7 cellular contexts compared by ENCODE assay signal in the genomic region with DNA sequence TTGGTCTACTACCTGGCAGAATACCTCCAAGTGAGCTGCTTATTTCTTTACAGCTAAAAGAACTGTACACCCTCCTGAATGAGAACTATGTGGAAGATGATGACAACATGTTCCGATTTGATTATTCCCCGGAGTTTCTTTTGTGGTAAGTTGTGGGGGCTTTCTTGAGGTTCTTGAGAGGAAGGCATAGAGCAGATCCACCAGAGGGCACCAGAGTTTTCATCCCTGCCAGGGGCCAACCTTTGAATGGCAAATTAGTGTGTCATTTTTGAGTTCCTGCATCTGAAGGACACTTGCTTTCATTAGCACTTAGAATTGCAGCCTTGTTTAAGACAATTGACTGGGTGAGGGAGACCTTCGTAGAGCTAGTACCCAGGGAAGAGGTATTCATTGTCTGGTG. TPM values are rescaled to one million over a fixed set of nuclear protein-coding genes. Genes with fewer than 3 reads are reported as not detected.
DNase-seq lines count a peak whose midpoint lies in the region; ATAC-seq, FAIRE-seq and TF ChIP-seq lines count a peak whose summit lies in the region.

No MANE protein-coding gene starts in this region.

- no peak for ATAC-seq in pancreas
- no peak for ATAC-seq in HG03442 (IDR thresholded peaks at IDR 0.05; ENCODE audit: unreplicated experiment)

- no peak overlapping the region for H2AK5ac ChIP-seq in H1 (ENCODE audit: low read depth, low read length)

- H4K20me1 ChIP-seq in H1 (replicated peaks in 1 of 2; ENCODE audit: control insufficient read depth in 1 of 2, insufficient read depth in 2 of 2, low read length in 2 of 2): peaks cover 0 to 13% of the 10 kb centered on the region in 2 experiments

- no peaks in the 10 kb centered on the region; the same call in 1 of the 2 replicates for H3K79me1 ChIP-seq in H1 (ENCODE audit: low read depth, low read length)

- CTCF ChIA-PET in H1 (lab: Charles Lee; ENCODE audit: partially characterized antibody): interaction anchor here (0.6 to 7.5 kb wide), 19 partner anchors 9 to 357 kb away, joined by 3 to 69 read pairs (median 6); partner anchors contain the start of gene PLCD3

- H4K91ac ChIP-seq in H1 (replicated peaks; ENCODE audit: insufficient read length, low read length): no peak overlapping the region

- H3K56ac ChIP-seq in H1 (replicated peaks; ENCODE audit: insufficient read length, low read depth, low read length): no peak overlapping the region

- no peak overlapping the region for H4K5ac ChIP-seq in H1 (ENCODE audit: insufficient read length, low read depth, low read length)

- H3K4me2 ChIP-seq in H1 (ENCODE audit: insufficient read depth in 1 of 2, low read depth in 2 of 2, low read length in 2 of 2): no peak overlapping the region

- H2BK20ac ChIP-seq in H1 (ENCODE audit: low read length): no peak overlapping the region

- TF ChIP-seq EP300 in H1 (IDR thresholded peaks at IDR 0.05; ENCODE audit: borderline replicate concordance in 1 of 2, low read depth in 2 of 2, low read length in 2 of 2): no peak

- intact Hi-C loops in pancreas (cut with DNase I): loop anchor here in 1 of 3 donors (10.0 kb wide), 1 partner anchor 181 kb away; the partner anchor contains the start of gene GFAP

- peak; percentile 54 for TF ChIP-seq CTCF in GM12865 (IDR thresholded peaks at IDR 0.05; ENCODE audit: insufficient read depth, low read depth, low read length, missing control alignments)
- TF ChIP-seq CTCF in H1 (IDR thresholded peaks at IDR 0.05; ENCODE audit: control extremely low read depth in 1 of 3, insufficient read depth in 1 of 3, low read depth in 1 of 3, low read length in 3 of 3): peak; percentile 37 to 61 (median 57)
- TF ChIP-seq CTCF in pancreas (IDR thresholded peaks at IDR 0.05): no peak

- H3K23me2 ChIP-seq in H1 (ENCODE audit: low read depth, low read length): no peaks in the 10 kb centered on the region

- no peak overlapping the region for H2AFZ ChIP-seq in H1 (ENCODE audit: low read length)

- H2BK5ac ChIP-seq in H1 (ENCODE audit: low read depth, low read length): no peak overlapping the region

- POLR2A ChIA-PET in H1 (lab: Charles Lee; ENCODE audit: partially characterized antibody): interaction anchor here (1.0 to 1.8 kb wide), 4 partner anchors 9 to 46 kb away, joined by 3 to 5 read pairs (median 3); no protein-coding TSS in a partner anchor

- H3K18ac ChIP-seq in H1 (ENCODE audit: extremely low read depth, low read length): no peak overlapping the region

- H3K79me2 ChIP-seq in H1 (ENCODE audit: control insufficient read depth in 1 of 2, insufficient read depth in 2 of 2, low read length in 2 of 2): no peaks in the 10 kb centered on the region

- H3K27ac ChIP-seq in H1 (ENCODE audit: low read depth, low read length): no peak overlapping the region
- no peak overlapping the region for H3K27ac ChIP-seq in pancreas

- no peak overlapping the region for H3K14ac ChIP-seq in H1 (ENCODE audit: insufficient read length)

- H2BK12ac ChIP-seq in H1 (ENCODE audit: low read depth, low read length): no peak overlapping the region

- H3K9me3 ChIP-seq in H1 (ENCODE audit: insufficient read depth in 2 of 2, low read depth in 1 of 2, low read length in 1 of 2) (no peaks in the 10 kb centered on the region), pancreas (no peaks in the 10 kb centered on the region)

- H3K4me3 ChIP-seq in GM12865 (ENCODE audit: low read depth, low read length) (no peak overlapping the region), H1 (ENCODE audit: extremely low read depth in 1 of 4, insufficient read depth in 2 of 4, low read depth in 3 of 4, low read length in 4 of 4) (no peak overlapping the region), pancreas (no peak overlapping the region)

- no peak for TF ChIP-seq POLR2A in H1 (IDR thresholded peaks at IDR 0.05; ENCODE audit: control extremely low read depth in 1 of 2, low read depth in 2 of 2, low read length in 2 of 2)

- DNase-seq in GM12865 (ENCODE audit: low read depth) (peak; percentile 53), NCI-H2227 treated with DMSO at 0.1 percent for 48 hours (lab: John Stamatoyannopoulos, UW) (peak; percentile 16), H1 (ENCODE audit: low read depth in 1 of 2, low spot score in 2 of 2) (no peak), renal cortical epithelial cell (ENCODE audit: low read depth) (peak; percentile 54), pancreas (no peak)
- no peak for DNase-seq in effector CD8-positive, alpha-beta T cell (lab: John Stamatoyannopoulos, UW)

- no peaks in the 10 kb centered on the region; a peak in 2 of 7 replicates for H3K4me1 ChIP-seq in H1 (replicated peaks in 1 of 4; ENCODE audit: control insufficient read depth in 3 of 4, insufficient read depth in 4 of 4, low read length in 3 of 4)
- peaks cover 0 to 7% (median 0%) of the 10 kb centered on the region in 3 donors for H3K4me1 ChIP-seq in pancreas

- no peak overlapping the region for H2BK15ac ChIP-seq in H1 (ENCODE audit: low read length)

- peak; percentile 33 to 39 for TF ChIP-seq RAD21 in H1 (IDR thresholded peaks at IDR 0.05 in 1 of 2, conservative IDR thresholded peaks at IDR 0.05 in 1 of 2; ENCODE audit: low read depth in 2 of 2, low read length in 2 of 2)

- H3K9ac ChIP-seq in H1 (replicated peaks in 1 of 4; ENCODE audit: extremely low read depth in 1 of 4, low read depth in 3 of 4, low read length in 3 of 4): no peak overlapping the region

- WGBS in H1 (ENCODE audit: extremely low coverage in 1 of 2, insufficient coverage in 1 of 2, insufficient read length in 1 of 2, insufficient replicate concordance in 2 of 2, low coverage in 1 of 2, low lambda C conversion rate in 2 of 2, missing lambda C conversion rate in 1 of 2), 2 experiments: 94% methylated on average over 3 of the region's 3 CpGs; no CpG with 5 or more reads in 1 of the 2 experiments
- WGBS in pancreas, 2 donors: 71 to 73% methylated on average over 3 of the region's 3 CpGs

- H3K4ac ChIP-seq in H1 (replicated peaks; ENCODE audit: insufficient read length, low read depth, low read length): no peak overlapping the region

- H4K8ac ChIP-seq in H1 (ENCODE audit: extremely low read depth, insufficient read depth, low read length): no peak overlapping the region

- H2BK120ac ChIP-seq in H1 (replicated peaks; ENCODE audit: low read depth, low read length): no peak overlapping the region

- H3K23ac ChIP-seq in H1 (ENCODE audit: insufficient read length): no peak overlapping the region

- FAIRE-seq in H1 (lab: Jason Lieb, UNC) (no peak), pancreas (lab: Jason Lieb, UNC) (no peak)

- H3K27me3 ChIP-seq in H1 (replicated peaks in 1 of 4; ENCODE audit: control insufficient read depth in 3 of 4, extremely low read depth in 1 of 4, insufficient read depth in 3 of 4, low read length in 3 of 4) (no peaks in the 10 kb centered on the region), pancreas (no peaks in the 10 kb centered on the region)

- peaks cover 26 to 64% (median 52%) of the 10 kb centered on the region in 4 experiments for H3K36me3 ChIP-seq in H1 (ENCODE audit: control insufficient read depth in 2 of 4, insufficient read depth in 4 of 4, low read length in 3 of 4)
- H3K36me3 ChIP-seq in pancreas: peaks cover 0 to 49% (median 46%) of the 10 kb centered on the region in 3 donors

RNA-seq across cellular contexts. Expression of gene NMT1, which starts 35.0 kb away (rescaled TPM):
- total RNA-seq in H1 (2021; fragmentation: NEBNext Ultra II Directional; extraction: Animal tissue kit (Norgen Biotek cat#: 25700)): 149 and 152 TPM in 2 replicates
- polyA plus RNA-seq in H1 (2011; rRNA removed): 35.5 and 42.9 TPM in 2 replicates
- 40.4 TPM for polyA plus RNA-seq in H1 (2011; cell fraction: cytosol; rRNA removed)
- polyA plus RNA-seq in H1 (2011; cell fraction: nucleus; rRNA removed): 57.8 TPM
- polyA plus RNA-seq in H1 (2012, experiment 1 of 2): 85.4 to 115 TPM (median 89.7 TPM) in 4 replicates
- polyA plus RNA-seq in H1 (2012, experiment 2 of 2): 47.2 TPM
- polyA plus RNA-seq in H1 (2013, experiment 1 of 2): 116 TPM
- 99.8 TPM for polyA plus RNA-seq in H1 (2013, experiment 2 of 2)
- polyA minus RNA-seq in H1 (2011; rRNA and poly(A)+ RNA removed): 59.6 and 71.5 TPM in 2 replicates
- 418 TPM for polyA minus RNA-seq in H1 (2011; cell fraction: cytosol; rRNA and poly(A)+ RNA removed)
- polyA minus RNA-seq in H1 (2011; cell fraction: nucleus; rRNA and poly(A)+ RNA removed): 41.7 TPM
- total RNA-seq in renal cortical epithelial cell: 82.5 and 102 TPM in 2 replicates
- 10 to 100 TPM; 31.7 to 66.5 (median 43.6) TPM for total RNA-seq in pancreas
- polyA plus RNA-seq in pancreas: 10 to 100 TPM; 27.0 to 37.9 TPM

RNA-seq across cellular contexts. Expression of gene PLCD3, which starts 36.2 kb away (rescaled TPM):
- total RNA-seq in H1 (2021; fragmentation: NEBNext Ultra II Directional; extraction: Animal tissue kit (Norgen Biotek cat#: 25700)): 42.7 and 48.1 TPM in 2 replicates
- polyA plus RNA-seq in H1 (2011; rRNA removed) (26.5 and 32.3 TPM in 2 replicates), pancreas (10 to 100 TPM in 1 of 2 donors, 1 to 10 TPM in 1; 8.2 to 10.6 TPM)
- polyA plus RNA-seq in H1 (2011; cell fraction: cytosol; rRNA removed): 24.7 TPM
- 28.3 TPM for polyA plus RNA-seq in H1 (2011; cell fraction: nucleus; rRNA removed)
- polyA plus RNA-seq in H1 (2012, experiment 1 of 2): 21.6 to 33.0 TPM (median 28.2 TPM) in 4 replicates
- 27.8 TPM for polyA plus RNA-seq in H1 (2012, experiment 2 of 2)
- 20.4 TPM for polyA plus RNA-seq in H1 (2013, experiment 1 of 2)
- polyA plus RNA-seq in H1 (2013, experiment 2 of 2): 20.7 TPM
- 16.3 and 24.8 TPM in 2 replicates for polyA minus RNA-seq in H1 (2011; rRNA and poly(A)+ RNA removed)
- polyA minus RNA-seq in H1 (2011; cell fraction: cytosol; rRNA and poly(A)+ RNA removed): 18.3 TPM
- 25.1 TPM for polyA minus RNA-seq in H1 (2011; cell fraction: nucleus; rRNA and poly(A)+ RNA removed)
- total RNA-seq in renal cortical epithelial cell (26.9 and 98.1 TPM in 2 replicates), pancreas (1 to 10 TPM; 4.6 to 9.9 (median 8.0) TPM)

RNA-seq across cellular contexts. Expression of gene ACBD4, which starts 39.3 kb away (rescaled TPM):
- 9.3 and 10.7 TPM in 2 replicates for total RNA-seq in H1 (2021; fragmentation: NEBNext Ultra II Directional; extraction: Animal tissue kit (Norgen Biotek cat#: 25700))
- polyA plus RNA-seq in H1 (2011; rRNA removed) (7.3 and 14.2 TPM in 2 replicates), pancreas (10 to 100 TPM; 37.3 to 39.0 TPM)
- 15.5 TPM for polyA plus RNA-seq in H1 (2011; cell fraction: cytosol; rRNA removed)
- 47.3 TPM for polyA plus RNA-seq in H1 (2011; cell fraction: nucleus; rRNA removed)
- 10.5 to 14.1 TPM (median 12.7 TPM) in 4 replicates for polyA plus RNA-seq in H1 (2012, experiment 1 of 2)
- 9.2 TPM for polyA plus RNA-seq in H1 (2012, experiment 2 of 2)
- 9.3 TPM for polyA plus RNA-seq in H1 (2013, experiment 1 of 2)
- polyA plus RNA-seq in H1 (2013, experiment 2 of 2): 7.3 TPM
- 7.1 and 7.7 TPM in 2 replicates for polyA minus RNA-seq in H1 (2011; rRNA and poly(A)+ RNA removed)
- 8.5 TPM for polyA minus RNA-seq in H1 (2011; cell fraction: cytosol; rRNA and poly(A)+ RNA removed)
- polyA minus RNA-seq in H1 (2011; cell fraction: nucleus; rRNA and poly(A)+ RNA removed): 18.7 TPM
- total RNA-seq in renal cortical epithelial cell (7.2 and 9.6 TPM in 2 replicates), pancreas (10 to 100 TPM; 10.6 to 17.8 (median 12.1) TPM)

RNA-seq across cellular contexts. Expression of gene DCAKD, which starts 44.7 kb away (rescaled TPM):
- total RNA-seq in H1 (2021; fragmentation: NEBNext Ultra II Directional; extraction: Animal tissue kit (Norgen Biotek cat#: 25700)): 33.7 and 35.6 TPM in 2 replicates
- polyA plus RNA-seq in H1 (2011; rRNA removed) (52.9 and 61.8 TPM in 2 replicates), pancreas (10 to 100 TPM in 1 of 2 donors, 1 to 10 TPM in 1; 9.8 to 14.1 TPM)
- 38.7 TPM for polyA plus RNA-seq in H1 (2011; cell fraction: cytosol; rRNA removed)
- polyA plus RNA-seq in H1 (2011; cell fraction: nucleus; rRNA removed): 50.3 TPM
- 35.6 to 46.5 TPM (median 40.8 TPM) in 4 replicates for polyA plus RNA-seq in H1 (2012, experiment 1 of 2)
- 33.9 TPM for polyA plus RNA-seq in H1 (2012, experiment 2 of 2)
- polyA plus RNA-seq in H1 (2013, experiment 1 of 2): 25.6 TPM
- polyA plus RNA-seq in H1 (2013, experiment 2 of 2): 23.7 TPM
- polyA minus RNA-seq in H1 (2011; rRNA and poly(A)+ RNA removed): 38.0 and 42.8 TPM in 2 replicates
- polyA minus RNA-seq in H1 (2011; cell fraction: cytosol; rRNA and poly(A)+ RNA removed): 40.1 TPM
- 25.0 TPM for polyA minus RNA-seq in H1 (2011; cell fraction: nucleus; rRNA and poly(A)+ RNA removed)
- total RNA-seq in renal cortical epithelial cell (22.4 and 50.2 TPM in 2 replicates), pancreas (10 to 100 TPM in 5 of 6 donors, 1 to 10 TPM in 1; 9.3 to 19.2 (median 12.1) TPM)

RNA-seq across cellular contexts. Expression of gene HEXIM1, which starts 52.1 kb away (rescaled TPM):
- 36.9 and 38.3 TPM in 2 replicates for total RNA-seq in H1 (2021; fragmentation: NEBNext Ultra II Directional; extraction: Animal tissue kit (Norgen Biotek cat#: 25700))
- 9.1 and 11.1 TPM in 2 replicates for polyA plus RNA-seq in H1 (2011; rRNA removed)
- 14.0 TPM for polyA plus RNA-seq in H1 (2011; cell fraction: cytosol; rRNA removed)
- 10.2 TPM for polyA plus RNA-seq in H1 (2011; cell fraction: nucleus; rRNA removed)
- 16.8 to 21.8 TPM (median 20.6 TPM) in 4 replicates for polyA plus RNA-seq in H1 (2012, experiment 1 of 2)
- 7.1 TPM for polyA plus RNA-seq in H1 (2012, experiment 2 of 2)
- 18.9 TPM for polyA plus RNA-seq in H1 (2013, experiment 1 of 2)
- 18.6 TPM for polyA plus RNA-seq in H1 (2013, experiment 2 of 2)
- 2.5 and 3.5 TPM in 2 replicates for polyA minus RNA-seq in H1 (2011; rRNA and poly(A)+ RNA removed)
- 6.5 TPM for polyA minus RNA-seq in H1 (2011; cell fraction: cytosol; rRNA and poly(A)+ RNA removed)
- polyA minus RNA-seq in H1 (2011; cell fraction: nucleus; rRNA and poly(A)+ RNA removed): 7.7 TPM
- total RNA-seq in renal cortical epithelial cell: 10.8 and 38.0 TPM in 2 replicates
- 10 to 100 TPM in 5 of 6 donors, 1 to 10 TPM in 1; 6.8 to 16.2 (median 12.0) TPM for total RNA-seq in pancreas
- polyA plus RNA-seq in pancreas: 10 to 100 TPM; 10.9 to 17.2 TPM

Comparison
In these comparisons a context has a peak if more than half of its experiments do, and no peak if none do; other contexts are left out.
1. DNase-seq: peak in GM12865 (single experiment), NCI-H2227 treated with DMSO at 0.1 percent for 48 hours (single experiment) and renal cortical epithelial cell (single experiment); none in H1 (0 of 2), pancreas (0 of 6) and effector CD8-positive, alpha-beta T cell (single experiment).
2. CTCF ChIP-seq: peak in GM12865 (single experiment) and H1 (3 of 3); none in pancreas (0 of 4).